ENCODE assay signal across 19 cellular contexts in the genomic region with DNA sequence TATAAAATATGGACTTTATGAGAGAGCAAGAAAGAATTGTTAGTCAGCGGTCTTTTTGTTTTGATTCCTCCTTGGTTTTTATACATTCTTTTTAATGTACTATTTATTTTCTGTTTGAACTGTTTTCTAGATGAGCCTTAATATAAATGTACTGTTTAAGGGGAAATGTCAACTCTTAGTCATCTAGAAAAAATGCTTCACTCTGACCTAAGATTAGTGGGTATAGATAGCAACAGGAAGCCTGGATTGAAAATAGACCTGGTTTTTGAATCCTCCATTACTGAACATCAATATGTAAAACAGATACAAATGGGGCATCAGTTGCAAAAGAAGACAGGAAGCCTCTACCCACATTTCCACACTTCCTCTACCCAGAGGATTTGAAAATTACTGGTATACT.
A peak's percentile ranks its signal among the peaks of the same experiment; 100 is the strongest.
DNase-seq lines count a peak whose midpoint lies in the region; TF ChIP-seq lines count a peak whose summit lies in the region.
"Had no signal": no experiment of that assay in that cellular context is flagged by ENCODE, and none has a peak within 500 bp of the region (broad histone marks: within the 10 kb centered on the region; RNA-seq: fewer than 3 reads in every experiment).

No MANE protein-coding gene starts in this region.

- H3K36me3 Mint-ChIP-seq in activated CD4-positive, alpha-beta T cell treated with anti-CD3 and anti-CD28 coated beads, Interleukin-2, amount 10 ng/mL, durations not matched to agents 24 days and 14 days (ENCODE audit: low read depth) = no peaks in the 10 kb centered on the region

- H3K4me3 Mint-ChIP-seq in activated CD4-positive, alpha-beta T cell treated with anti-CD3 and anti-CD28 coated beads, Interleukin-2, amount 10 ng/mL, durations not matched to agents 24 days and 14 days = no peak overlapping the region
- H3K4me3 Mint-ChIP-seq: activated naive CD8-positive, alpha-beta T cell treated with anti-CD3 and anti-CD28 coated beads, Interleukin-2, amount 50 U/mL, for 24 hours; dendritic cell treated with granulocyte-macrophage colony-stimulating factor and Interleukin-4, amounts not matched to agents 40 ng/mL and 50 ng/mL, for 4 days had no signal

- H3K4me1 ChIP-seq in BLaER1 = peaks cover 22% of the 10 kb centered on the region
- peaks cover 35% of the 10 kb centered on the region for H3K4me1 ChIP-seq in muscle layer of colon (ENCODE audit: insufficient read depth, low read length)
- H3K4me1 ChIP-seq in Peyer's patch = no peaks in the 10 kb centered on the region
- H3K4me1 ChIP-seq: BE2C had no signal

- no peak overlapping the region for H3K9ac ChIP-seq in BLaER1
- no peak overlapping the region for H3K9ac ChIP-seq in muscle layer of colon (ENCODE audit: low read length)

- intact Hi-C loops in activated CD4-positive, alpha-beta T cell treated with anti-CD3 and anti-CD28 coated beads, Interleukin-2, amount 10 ng/mL, durations not matched to agents 24 days and 14 days (cut with micrococcal nuclease) = no loop called here

- no peak for TF ChIP-seq CTCF in astrocyte of the spinal cord (IDR thresholded peaks at IDR 0.05; ENCODE audit: low read depth, low read length)
- TF ChIP-seq CTCF in Peyer's patch (IDR thresholded peaks at IDR 0.05) = no peak

- no peak for TF ChIP-seq POLR2A in Peyer's patch (IDR thresholded peaks at IDR 0.05)

- H3K9me3 Mint-ChIP-seq in activated CD4-positive, alpha-beta T cell treated with anti-CD3 and anti-CD28 coated beads, Interleukin-2, amount 10 ng/mL, durations not matched to agents 24 days and 14 days = peaks cover 13% of the 10 kb centered on the region

- H3K27me3 ChIP-seq in BLaER1 (no peaks in the 10 kb centered on the region), muscle layer of colon (ENCODE audit: control insufficient read depth in 1 of 2, insufficient read depth in 2 of 2, low read length in 2 of 2) (no peaks in the 10 kb centered on the region), Peyer's patch (no peaks in the 10 kb centered on the region)
- H3K27me3 ChIP-seq: BE2C had no signal

- DNase-seq in Kasumi-1 (lab: John Stamatoyannopoulos, UW) (peak; percentile 14 to 32), astrocyte of the spinal cord (ENCODE audit: low read depth, low spot score) (peak; percentile 73), NCI-H2029 (lab: John Stamatoyannopoulos, UW) (no peak), Peyer's patch (no peak)
- DNase-seq in activated T-cell treated with anti-CD3 and anti-CD28 coated beads, Interleukin-2, amount 50 U/mL, for 48 hours = no peak
- no peak for DNase-seq in activated CD4-positive, alpha-beta T cell treated with anti-CD3 and anti-CD28 coated beads, Interleukin-2, amount 10 ng/mL, durations not matched to agents 24 days and 14 days
- DNase-seq: activated CD4-positive, CD25-positive, alpha-beta regulatory T cell; activated naive CD8-positive, alpha-beta T cell treated with anti-CD3 and anti-CD28 coated beads, Interleukin-2, amount 50 U/mL, for 24 hours; BE2C; GDM1; kidney; NCI-H1694; NCI-H82; right cardiac atrium; stimulated activated naive CD8-positive, alpha-beta T cell treated with anti-CD3 and anti-CD28 coated beads, Interleukin-15, Interleukin-2, amounts not matched to agents 100 U/mL and 50 U/mL, for 24 hours had no signal

- H3K27ac ChIP-seq in BLaER1 = peak overlapping the region; percentile 55; the same call in 1 of the 2 replicates
- peak overlapping the region; percentile 42 for H3K27ac ChIP-seq in muscle layer of colon (ENCODE audit: low read depth, low read length)
- no peak overlapping the region for H3K27ac ChIP-seq in Peyer's patch

- in situ Hi-C loops in astrocyte of the spinal cord (cut with HindIII; ENCODE audit: low sequenced_read_pairs) = no loop called here

- H3K36me3 ChIP-seq in BLaER1 (no peaks in the 10 kb centered on the region), muscle layer of colon (ENCODE audit: insufficient read depth, low read length) (peaks cover 10% of the 10 kb centered on the region), Peyer's patch (no peaks in the 10 kb centered on the region)
- H3K36me3 ChIP-seq: BE2C had no signal

- H3K9me3 ChIP-seq in BLaER1 (peaks cover 4% of the 10 kb centered on the region; the same call in 1 of the 2 replicates), muscle layer of colon (ENCODE audit: low read length) (no peaks in the 10 kb centered on the region), Peyer's patch (no peaks in the 10 kb centered on the region)
- H3K9me3 ChIP-seq: BE2C had no signal

- H3K4me1 Mint-ChIP-seq in activated CD4-positive, alpha-beta T cell treated with anti-CD3 and anti-CD28 coated beads, Interleukin-2, amount 10 ng/mL, durations not matched to agents 24 days and 14 days = no peaks in the 10 kb centered on the region
- H3K4me1 Mint-ChIP-seq: activated naive CD8-positive, alpha-beta T cell treated with anti-CD3 and anti-CD28 coated beads, Interleukin-2, amount 50 U/mL, for 24 hours had no signal

- H3K27me3 Mint-ChIP-seq in activated CD4-positive, alpha-beta T cell treated with anti-CD3 and anti-CD28 coated beads, Interleukin-2, amount 10 ng/mL, durations not matched to agents 24 days and 14 days = no peaks in the 10 kb centered on the region
- H3K27me3 Mint-ChIP-seq: activated naive CD8-positive, alpha-beta T cell treated with anti-CD3 and anti-CD28 coated beads, Interleukin-2, amount 50 U/mL, for 24 hours; dendritic cell treated with granulocyte-macrophage colony-stimulating factor and Interleukin-4, amounts not matched to agents 40 ng/mL and 50 ng/mL, for 4 days had no signal

- peak overlapping the region; percentile 65 for H3K4me2 ChIP-seq in BLaER1

- H4K20me1 ChIP-seq in BLaER1 = no peaks in the 10 kb centered on the region

- H3K4me3 ChIP-seq in BLaER1 (no peak overlapping the region), astrocyte of the spinal cord (ENCODE audit: low read depth, low read length) (no peak overlapping the region), muscle layer of colon (ENCODE audit: low read depth in 1 of 2, low read length in 2 of 2) (no peak overlapping the region), Peyer's patch (no peak overlapping the region)
- H3K4me3 ChIP-seq: K562 had no signal

- no peak overlapping the region for H3K27ac Mint-ChIP-seq in activated CD4-positive, alpha-beta T cell treated with anti-CD3 and anti-CD28 coated beads, Interleukin-2, amount 10 ng/mL, durations not matched to agents 24 days and 14 days
- H3K27ac Mint-ChIP-seq: activated naive CD8-positive, alpha-beta T cell treated with anti-CD3 and anti-CD28 coated beads, Interleukin-2, amount 50 U/mL, for 24 hours; dendritic cell treated with granulocyte-macrophage colony-stimulating factor and Interleukin-4, amounts not matched to agents 40 ng/mL and 50 ng/mL, for 4 days had no signal

Comparison
In these comparisons a context has a peak if more than half of its experiments do, and no peak if none do; other contexts are left out.
1. H3K27ac ChIP-seq: peak in BLaER1 (single experiment) and muscle layer of colon (single experiment); none in Peyer's patch (0 of 4).
2. DNase-seq: peak in Kasumi-1 (2 of 2) and astrocyte of the spinal cord (single experiment); none in activated T-cell treated with anti-CD3 and anti-CD28 coated beads, Interleukin-2, amount 50 U/mL, for 48 hours (0 of 2), NCI-H2029 (single experiment), activated CD4-positive, alpha-beta T cell treated with anti-CD3 and anti-CD28 coated beads, Interleukin-2, amount 10 ng/mL, durations not matched to agents 24 days and 14 days (single experiment) and Peyer's patch (0 of 3).